In genomic region chr1:197671920-197672319, GRCh38 we compare ENCODE assay signal across 2 cellular contexts.
TF ChIP-seq lines count a peak whose summit lies in the region.

No MANE protein-coding gene starts in this region.

TF ChIP-seq in liver, 16 proteins besides CTCF, POLR2A, EP300 and RAD21 (continued from another document):
- TF ChIP-seq, protein P1, sequence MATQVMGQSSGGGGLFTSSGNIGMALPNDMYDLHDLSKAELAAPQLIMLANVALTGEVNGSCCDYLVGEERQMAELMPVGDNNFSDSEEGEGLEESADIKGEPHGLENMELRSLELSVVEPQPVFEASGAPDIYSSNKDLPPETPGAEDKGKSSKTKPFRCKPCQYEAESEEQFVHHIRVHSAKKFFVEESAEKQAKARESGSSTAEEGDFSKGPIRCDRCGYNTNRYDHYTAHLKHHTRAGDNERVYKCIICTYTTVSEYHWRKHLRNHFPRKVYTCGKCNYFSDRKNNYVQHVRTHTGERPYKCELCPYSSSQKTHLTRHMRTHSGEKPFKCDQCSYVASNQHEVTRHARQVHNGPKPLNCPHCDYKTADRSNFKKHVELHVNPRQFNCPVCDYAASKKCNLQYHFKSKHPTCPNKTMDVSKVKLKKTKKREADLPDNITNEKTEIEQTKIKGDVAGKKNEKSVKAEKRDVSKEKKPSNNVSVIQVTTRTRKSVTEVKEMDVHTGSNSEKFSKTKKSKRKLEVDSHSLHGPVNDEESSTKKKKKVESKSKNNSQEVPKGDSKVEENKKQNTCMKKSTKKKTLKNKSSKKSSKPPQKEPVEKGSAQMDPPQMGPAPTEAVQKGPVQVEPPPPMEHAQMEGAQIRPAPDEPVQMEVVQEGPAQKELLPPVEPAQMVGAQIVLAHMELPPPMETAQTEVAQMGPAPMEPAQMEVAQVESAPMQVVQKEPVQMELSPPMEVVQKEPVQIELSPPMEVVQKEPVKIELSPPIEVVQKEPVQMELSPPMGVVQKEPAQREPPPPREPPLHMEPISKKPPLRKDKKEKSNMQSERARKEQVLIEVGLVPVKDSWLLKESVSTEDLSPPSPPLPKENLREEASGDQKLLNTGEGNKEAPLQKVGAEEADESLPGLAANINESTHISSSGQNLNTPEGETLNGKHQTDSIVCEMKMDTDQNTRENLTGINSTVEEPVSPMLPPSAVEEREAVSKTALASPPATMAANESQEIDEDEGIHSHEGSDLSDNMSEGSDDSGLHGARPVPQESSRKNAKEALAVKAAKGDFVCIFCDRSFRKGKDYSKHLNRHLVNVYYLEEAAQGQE (IDR thresholded peaks at IDR 0.05), result peak; percentile 84
- TF ChIP-seq TAF1 (conservative IDR thresholded peaks at IDR 0.05) (no peak), ZBTB33 (IDR thresholded peaks at IDR 0.05) (no peak), MAX (IDR thresholded peaks at IDR 0.05) (no peak), GABPA (IDR thresholded peaks at IDR 0.05 in 1 of 2, conservative IDR thresholded peaks at IDR 0.05 in 1 of 2) (no peak), YY1 (IDR thresholded peaks at IDR 0.05) (peak; percentile 15), EGR1 (IDR thresholded peaks at IDR 0.05; ENCODE audit: low read depth in 2 of 2) (no peak), HNF4G (IDR thresholded peaks at IDR 0.05) (no peak), FOXA2 (IDR thresholded peaks at IDR 0.05) (peak; percentile 72), SP1 (IDR thresholded peaks at IDR 0.05) (peak; percentile 16)

TF ChIP-seq in HepG2, 621 proteins besides CTCF, POLR2A, EP300 and RAD21 (continued from another document):
- TF ChIP-seq CHD4 (IDR thresholded peaks at IDR 0.05; ENCODE audit: borderline replicate concordance, low read length) (no peak), WIZ (CRISPR knock-in tag; IDR thresholded peaks at IDR 0.05) (no peak), IKZF1 (IDR thresholded peaks at IDR 0.05) (no peak)
